Comparison of ENCODE assay signal across 26 cellular contexts in genomic region chr5:53902524-53902923, GRCh38.
"Had no signal": no experiment of that assay in that cellular context is flagged by ENCODE, and none has a peak within 500 bp of the region (broad histone marks: within the 10 kb centered on the region; RNA-seq: fewer than 3 reads in every experiment).

No MANE protein-coding gene starts in this region.

- FAIRE-seq: endothelial cell of umbilical vein, islet of Langerhans had no signal

- H3K4me1 ChIP-seq: esophagus muscularis mucosa, neural progenitor cell, prostate gland, right lobe of liver, stomach, thyroid gland, vagina had no signal

- DNase-seq: dermis blood vessel endothelial cell; effector memory CD4-positive, alpha-beta T cell; foreskin melanocyte; glutamatergic neuron; left colon; mucosa of descending colon; naive B cell; nucleus accumbens; right lobe of liver; stimulated activated CD4-positive, alpha-beta T cell treated with anti-CD3 and anti-CD28 coated beads, Interleukin-2, amount 100 ng/mL, for 24 hours; stimulated activated CD4-positive, alpha-beta T cell treated with anti-CD3 and anti-CD28 coated beads, Interleukin-4, amount 100 ng/mL, for 24 hours; stimulated activated naive CD4-positive, alpha-beta T cell treated with Interleukin-2 at 50 U/mL for 16 hours; stomach; thyroid gland; trophoblast cell had no signal

- H3K9ac ChIP-seq: neural progenitor cell had no signal

- H2AFZ ChIP-seq: hepatocyte, neural progenitor cell had no signal

- H3K27ac ChIP-seq: coronary artery, esophagus muscularis mucosa, hepatocyte, neural progenitor cell, prostate gland, right lobe of liver, stomach, thyroid gland, vagina had no signal

- H3K79me2 ChIP-seq: hepatocyte had no signal

- ATAC-seq: left colon; mucosa of descending colon; natural killer cell treated with Interleukin-12 subunit alpha and Interleukin-12 subunit beta and Interleukin-15 and Interleukin-18, amount 100 ng/mL, for 72 hours; right lobe of liver; stimulated activated effector memory CD8-positive, alpha-beta T cell treated with anti-CD3 and anti-CD28 coated beads, Interleukin-12 subunit alpha, Interleukin-12 subunit beta, amount 100 ng/mL, for 72 hours had no signal

- H3K4me2 ChIP-seq: hepatocyte, neural progenitor cell had no signal

- H3K27me3 ChIP-seq: esophagus muscularis mucosa, hepatocyte, neural progenitor cell, right lobe of liver, stomach, thyroid gland, vagina had no signal

- H3K9me3 ChIP-seq: esophagus muscularis mucosa, mucosa of descending colon, prostate gland, right lobe of liver, stomach, thyroid gland, vagina had no signal

- H3K4me3 ChIP-seq: coronary artery, esophagus muscularis mucosa, hepatocyte, lung, mucosa of descending colon, neural progenitor cell, prostate gland, right lobe of liver, stomach, thyroid gland, vagina had no signal

- H3K36me3 ChIP-seq: esophagus muscularis mucosa, neural progenitor cell, prostate gland, right lobe of liver, stomach, thyroid gland, vagina had no signal
